9 cellular contexts compared by ENCODE assay signal in genomic region chr4:145935253-145936141, GRCh38. TPM values are rescaled to one million over a fixed set of nuclear protein-coding genes. Genes with fewer than 3 reads are reported as not detected.
DNase-seq lines count a peak whose midpoint lies in the region; ATAC-seq, FAIRE-seq and TF ChIP-seq lines count a peak whose summit lies in the region.
"Had no signal": no experiment of that assay in that cellular context is flagged by ENCODE, and none has a peak within 500 bp of the region (broad histone marks: within the 10 kb centered on the region; RNA-seq: fewer than 3 reads in every experiment).

No MANE protein-coding gene starts in this region.

- TF ChIP-seq CTCF in OCI-LY3 (IDR thresholded peaks at IDR 0.05; ENCODE audit: low read depth, low read length) (no peak), HepG2 (CRISPR knock-in tag; IDR thresholded peaks at IDR 0.05) (no peak)

- peak overlapping the region; percentile 79 for H3K27ac Mint-ChIP-seq in central memory CD8-positive, alpha-beta T cell (ENCODE audit: low read depth)

- H3K9me3 ChIP-seq in GM23248 (ENCODE audit: low read depth) = no peaks in the 10 kb centered on the region
- no peaks in the 10 kb centered on the region for H3K9me3 ChIP-seq in OCI-LY3 (ENCODE audit: insufficient read depth, low read length)
- H3K9me3 ChIP-seq in HepG2 (ENCODE audit: low read length) = no peaks in the 10 kb centered on the region
- no peaks in the 10 kb centered on the region for H3K9me3 ChIP-seq in subcutaneous abdominal adipose tissue (ENCODE audit: control insufficient read depth in 5 of 5, low read length in 5 of 5)

- H3K36me3 Mint-ChIP-seq in central memory CD8-positive, alpha-beta T cell (ENCODE audit: insufficient read depth) = peaks cover 24% of the 10 kb centered on the region

- H3K27me3 ChIP-seq in GM23248 (replicated peaks; ENCODE audit: insufficient read depth) = no peaks in the 10 kb centered on the region
- peaks cover 4% of the 10 kb centered on the region; the same call in 1 of the 2 replicates for H3K27me3 ChIP-seq in OCI-LY3 (ENCODE audit: low read depth, low read length)
- H3K27me3 ChIP-seq in HepG2 (ENCODE audit: control insufficient read depth in 1 of 2, insufficient read depth in 2 of 2, low read length in 2 of 2) = no peaks in the 10 kb centered on the region; a peak in 1 of 5 replicates
- no peaks in the 10 kb centered on the region for H3K27me3 ChIP-seq in subcutaneous abdominal adipose tissue (ENCODE audit: control insufficient read depth in 5 of 5, insufficient read depth in 4 of 5, low read length in 5 of 5)

- H3K36me3 ChIP-seq in GM23248 (ENCODE audit: low read depth) = no peaks in the 10 kb centered on the region
- peaks cover 5% of the 10 kb centered on the region for H3K36me3 ChIP-seq in OCI-LY3 (replicated peaks; ENCODE audit: low read depth, low read length)
- H3K36me3 ChIP-seq in HepG2 (replicated peaks in 1 of 2; ENCODE audit: control insufficient read depth in 1 of 2, insufficient read depth in 2 of 2, low read length in 2 of 2) = no peaks in the 10 kb centered on the region
- H3K36me3 ChIP-seq in subcutaneous abdominal adipose tissue (ENCODE audit: control insufficient read depth in 5 of 5, insufficient read depth in 5 of 5, low read length in 5 of 5) = no peaks in the 10 kb centered on the region

- TF ChIP-seq RAD21 in HepG2 (CRISPR knock-in tag; IDR thresholded peaks at IDR 0.05) = no peak

- DNase-seq in NCI-H2081 (lab: John Stamatoyannopoulos, UW) = peak; percentile 8 to 23
- DNase-seq in NCI-H2081 treated with DMSO at 0.1 percent for 48 hours (lab: John Stamatoyannopoulos, UW) = no peak
- DNase-seq in GM23248 = peak; percentile 40
- DNase-seq in central memory CD8-positive, alpha-beta T cell (ENCODE audit: low spot score in 2 of 2) = no peak
- DNase-seq in HepG2 (ENCODE audit: low spot score) = peak; percentile 61
- no peak for DNase-seq in AML-193 (lab: John Stamatoyannopoulos, UW)

- peaks cover 35% of the 10 kb centered on the region for H3K4me1 ChIP-seq in GM23248 (ENCODE audit: insufficient read depth)
- H3K4me1 ChIP-seq in OCI-LY3 (ENCODE audit: low read length) = peaks cover 36% of the 10 kb centered on the region
- peaks cover 30% of the 10 kb centered on the region for H3K4me1 ChIP-seq in HepG2 (ENCODE audit: insufficient read depth, low read length)
- peaks cover 0 to 30% (median 22%) of the 10 kb centered on the region in 5 donors for H3K4me1 ChIP-seq in subcutaneous abdominal adipose tissue (ENCODE audit: control insufficient read depth in 5 of 5, insufficient read depth in 5 of 5, low read length in 5 of 5)

- H3K9ac ChIP-seq in GM23248 (peak overlapping the region; percentile 99), OCI-LY3 (ENCODE audit: low read length) (peak overlapping the region; percentile 97), HepG2 (ENCODE audit: insufficient read depth, low read depth, low read length) (peak overlapping the region; percentile 66; the same call in 1 of the 2 replicates), subcutaneous abdominal adipose tissue (ENCODE audit: low read length in 5 of 5) (peak overlapping the region; percentile 23 to 60 (median 52))

- 2 to 5% methylated on average over 13 to 18 of the region's 18 CpGs for WGBS in GM23248 (ENCODE audit: low coverage in 1 of 2, low lambda C conversion rate in 2 of 2, missing lambda C conversion rate in 2 of 2), 2 experiments
- WGBS in HepG2 (ENCODE audit: low lambda C conversion rate) = 7% methylated on average over 16 of the region's 18 CpGs

- H3K27ac ChIP-seq in GM23248 (peak overlapping the region; percentile 91), OCI-LY3 (ENCODE audit: low read length) (peak overlapping the region; percentile 74), HepG2 (ENCODE audit: extremely low read length, insufficient read depth, low read length) (peak overlapping the region; percentile 64), subcutaneous abdominal adipose tissue (ENCODE audit: low read depth, low read length) (peak overlapping the region; percentile 88)

- peak overlapping the region; percentile 97 for H3K4me3 ChIP-seq in GM23248
- H3K4me3 ChIP-seq in OCI-LY3 (ENCODE audit: low read length) = peak overlapping the region; percentile 87
- peak overlapping the region; percentile 64 to 96 (median 85) for H3K4me3 ChIP-seq in HepG2 (replicated peaks in 1 of 3; ENCODE audit: insufficient read depth in 1 of 3, low read depth in 2 of 3, low read length in 3 of 3)
- H3K4me3 ChIP-seq in subcutaneous abdominal adipose tissue (ENCODE audit: low read depth in 1 of 5, low read length in 5 of 5) = peak overlapping the region; percentile 71 to 93 (median 82)

- CTCF ChIA-PET in HepG2 (lab: Yijun Ruan, JAX; ENCODE audit: low intra/inter-chr PET ratio, low total read pairs) = no interaction called here

- TF ChIP-seq EP300 in HepG2 (IDR thresholded peaks at IDR 0.05; ENCODE audit: low read depth in 2 of 2, low read length in 2 of 2) (no peak), HepG2 (CRISPR knock-in tag; IDR thresholded peaks at IDR 0.05; ENCODE audit: borderline replicate concordance) (no peak)

- peak overlapping the region; percentile 93 for H3K4me3 Mint-ChIP-seq in central memory CD8-positive, alpha-beta T cell

- H3K9me2 ChIP-seq in GM23248 (ENCODE audit: insufficient read depth) = no peaks in the 10 kb centered on the region

- intact Hi-C loops in HepG2 (cut with micrococcal nuclease; ENCODE audit: unreplicated experiment) = loop anchor here (1.0 to 5.0 kb wide), 2 partner anchors 43 to 204 kb away; no protein-coding TSS in a partner anchor

- no TSS peak for BruUV-seq in HepG2 (replicated peaks; lab: Mats Ljungman, UMichigan)

- H3K9me3 Mint-ChIP-seq in central memory CD8-positive, alpha-beta T cell = no peaks in the 10 kb centered on the region

- FAIRE-seq in HepG2 (lab: Jason Lieb, UNC) = no peak
- FAIRE-seq: G401.6 had no signal

- no peak for ATAC-seq in central memory CD8-positive, alpha-beta T cell (replicated peaks; ENCODE audit: extremely low read depth, poor library complexity, severe bottlenecking)
- ATAC-seq in HepG2 = peak; percentile 11

- peak; percentile 28 to 39; a peak in 1 of 4 replicates for TF ChIP-seq POLR2A in HepG2 (IDR thresholded peaks at IDR 0.05; ENCODE audit: insufficient read depth in 1 of 2, low read depth in 2 of 2, low read length in 2 of 2)

- H2AFZ ChIP-seq in GM23248 (peak overlapping the region; percentile 81), OCI-LY3 (ENCODE audit: low read depth, low read length) (0 out of 2 replicates have a peak overlapping the region, but pooled peaks have one; percentile 26), HepG2 (ENCODE audit: low read length) (no peak overlapping the region)

- POLR2A ChIA-PET in HepG2 (lab: Yijun Ruan, JAX) = no interaction called here

- peaks cover 24% of the 10 kb centered on the region for H3F3A ChIP-seq in GM23248 (ENCODE audit: insufficient read depth)

- in situ Hi-C loops in GM23248 (cut with MboI) = no loop called here
- in situ Hi-C loops in HepG2 (cut with HindIII; ENCODE audit: extremely low pct_ligation_motif_present, low pct_unique_long_range_greater_than_20kb) = loop anchor here (10.0 kb wide), 1 partner anchor 201 kb away; no protein-coding TSS in a partner anchor

- H4K20me1 ChIP-seq in GM23248 (ENCODE audit: insufficient read depth) (no peaks in the 10 kb centered on the region), OCI-LY3 (ENCODE audit: insufficient read depth, low read length) (peaks cover 28% of the 10 kb centered on the region), HepG2 (ENCODE audit: insufficient read depth, low read length) (no peaks in the 10 kb centered on the region)

- peaks cover 58% of the 10 kb centered on the region for H3K4me1 Mint-ChIP-seq in central memory CD8-positive, alpha-beta T cell

- H3K27me3 Mint-ChIP-seq in central memory CD8-positive, alpha-beta T cell = no peaks in the 10 kb centered on the region

- H3K4me2 ChIP-seq in GM23248 (ENCODE audit: unreplicated experiment) (peak overlapping the region; percentile 79), OCI-LY3 (ENCODE audit: low read length) (peak overlapping the region; percentile 75), HepG2 (ENCODE audit: low read depth, low read length) (peak overlapping the region; percentile 75)

- H3K79me2 ChIP-seq in GM23248 (ENCODE audit: insufficient read depth) (peaks cover 67% of the 10 kb centered on the region), OCI-LY3 (ENCODE audit: low read length) (peaks cover 76% of the 10 kb centered on the region), HepG2 (ENCODE audit: insufficient read depth, low read length) (peaks cover 30% of the 10 kb centered on the region)

TF ChIP-seq in HepG2, 621 proteins besides CTCF, POLR2A, EP300 and RAD21 (continues in another document):
- no peak for TF ChIP-seq BORCS8-MEF2B (CRISPR knock-in tag; IDR thresholded peaks at IDR 0.05)

RNA-seq across cellular contexts. Expression of gene ZNF827, which starts 3.1 kb away (rescaled TPM):
- total RNA-seq in GM23248 (2014; rRNA removed; shearing (Covaris generic)) = 10.1 and 16.8 TPM in 2 replicates
- polyA plus RNA-seq in GM23248 (2016; fragmentation: Nextera tagmentation; extraction: Ambion mirVana) = 4.6 and 5.0 TPM in 2 replicates
- 1.8 and 2.8 TPM in 2 replicates for total RNA-seq in HepG2 (2016; rRNA removed; fragmentation: Illumina TruSeq; extraction: Trizol)
- 4.8 and 6.6 TPM in 2 replicates for total RNA-seq in HepG2 (2016; cell fraction: cytosol; rRNA removed; fragmentation: Illumina TruSeq; extraction: Trizol; ENCODE audit: low read depth)
- total RNA-seq in HepG2 (2016; cell fraction: insoluble cytoplasmic fraction; rRNA removed; fragmentation: Illumina TruSeq; extraction: Trizol) = 1.6 and 3.1 TPM in 2 replicates
- total RNA-seq in HepG2 (2016; cell fraction: membrane; rRNA removed; fragmentation: Illumina TruSeq; extraction: Trizol) = 3.7 and 3.8 TPM in 2 replicates
- 11.3 and 11.8 TPM in 2 replicates for total RNA-seq in HepG2 (2016; cell fraction: nucleus; rRNA removed; fragmentation: Illumina TruSeq; extraction: Trizol)
- 2.8 and 3.9 TPM in 2 replicates for polyA plus RNA-seq in HepG2 (2011; rRNA removed)
- 2.1 and 3.7 TPM in 2 replicates for polyA plus RNA-seq in HepG2 (2011; cell fraction: cytosol; rRNA removed)
- 22.9 and 29.9 TPM in 2 replicates for polyA plus RNA-seq in HepG2 (2011; cell fraction: nucleus; rRNA removed)
- 1.9 and 2.3 TPM in 2 replicates for polyA plus RNA-seq in HepG2 (2012)
- 0.08 and 0.29 TPM in 2 replicates for polyA plus RNA-seq in HepG2 (2016; cell fraction: cytosol; fragmentation: Illumina TruSeq; extraction: Trizol; ENCODE audit: low read depth)
- 1.8 and 2.7 TPM in 2 replicates for polyA plus RNA-seq in HepG2 (2016; cell fraction: insoluble cytoplasmic fraction; fragmentation: Illumina TruSeq; extraction: Trizol; ENCODE audit: low read depth)
- polyA plus RNA-seq in HepG2 (2016; cell fraction: membrane; fragmentation: Illumina TruSeq; extraction: Trizol; ENCODE audit: low read depth) = 0.27 and 0.43 TPM in 2 replicates
- 10.3 and 11.8 TPM in 2 replicates for polyA plus RNA-seq in HepG2 (2016; cell fraction: nucleus; fragmentation: Illumina TruSeq; extraction: Trizol; ENCODE audit: insufficient read depth, low read depth)
- polyA minus RNA-seq in HepG2 (2011; rRNA and poly(A)+ RNA removed; ENCODE audit: low replicate concordance) = 13.0 TPM in 1 of 2 replicates, not detected in the other
- polyA minus RNA-seq in HepG2 (2011; cell fraction: cytosol; rRNA and poly(A)+ RNA removed) = 4.4 and 6.9 TPM in 2 replicates
- polyA minus RNA-seq in HepG2 (2011; cell fraction: nucleus; rRNA and poly(A)+ RNA removed) = 37.1 and 39.4 TPM in 2 replicates

Comparison
In these comparisons a context has a peak if more than half of its experiments do, and no peak if none do; other contexts are left out.
1. DNase-seq: peak in NCI-H2081 (2 of 2), GM23248 (single experiment) and HepG2 (single experiment); none in NCI-H2081 treated with DMSO at 0.1 percent for 48 hours (single experiment), central memory CD8-positive, alpha-beta T cell (0 of 2) and AML-193 (0 of 2).
2. Peak in every context shown above with its lines, with median percentiles within 50 percentile points of each other: H3K27ac ChIP-seq, H3K4me2 ChIP-seq, H3K4me3 ChIP-seq and H3K9ac ChIP-seq.